27 cellular contexts compared by ENCODE assay signal in genomic region chrX:43679058-43679457, GRCh38. TPM values are rescaled to one million over a fixed set of nuclear protein-coding genes. Genes with fewer than 3 reads are reported as not detected.
A peak's percentile ranks its signal among the peaks of the same experiment; 100 is the strongest.
DNase-seq lines count a peak whose midpoint lies in the region; ATAC-seq, FAIRE-seq and TF ChIP-seq lines count a peak whose summit lies in the region.
"Had no signal": no experiment of that assay in that cellular context is flagged by ENCODE, and none has a peak within 500 bp of the region (broad histone marks: within the 10 kb centered on the region; RNA-seq: fewer than 3 reads in every experiment).

No MANE protein-coding gene starts in this region.

- BruUV-seq in MCF 10A (replicated peaks; lab: Mats Ljungman, UMichigan): no TSS peak
- BruUV-seq in mammary epithelial cell (replicated peaks; lab: Mats Ljungman, UMichigan): no TSS peak
- no TSS peak for BruUV-seq in HepG2 (replicated peaks; lab: Mats Ljungman, UMichigan)

- no peak for TF ChIP-seq RAD21 in HepG2 (CRISPR knock-in tag; IDR thresholded peaks at IDR 0.05)

- H3K4me3 Mint-ChIP-seq in MCF 10A (ENCODE audit: unreplicated experiment): no peak overlapping the region
- H3K4me3 Mint-ChIP-seq: CD14-positive monocyte; CD4-positive, alpha-beta T cell; CD8-positive, alpha-beta memory T cell; HFFc6 had no signal

- no peak overlapping the region for H3K27ac ChIP-seq in mammary epithelial cell (ENCODE audit: insufficient read depth, low read depth, low read length)
- peak overlapping the region; percentile 18 for H3K27ac ChIP-seq in HepG2 (ENCODE audit: extremely low read length, insufficient read depth, low read length)
- peak overlapping the region in 3 of 4 donors; percentile 26 to 69 (median 51) for H3K27ac ChIP-seq in transverse colon
- no peak overlapping the region for H3K27ac ChIP-seq in uterus
- H3K27ac ChIP-seq: 22Rv1; BLaER1 treated with 17β-estradiol and CSF1 and Interleukin-3, amounts not matched to agents 10 nM and 100 nM had no signal

- peaks cover 9% of the 10 kb centered on the region for H3K4me1 Mint-ChIP-seq in MCF 10A (ENCODE audit: insufficient read depth, unreplicated experiment)

- H3K36me3 Mint-ChIP-seq in MCF 10A (ENCODE audit: insufficient read depth, unreplicated experiment): peaks cover 10% of the 10 kb centered on the region
- H3K36me3 Mint-ChIP-seq: CD14-positive monocyte; CD8-positive, alpha-beta memory T cell had no signal

- WGBS in mammary epithelial cell (ENCODE audit: low coverage, missing lambda C conversion rate): 68% methylated on average over 3 of the region's 3 CpGs
- 49% methylated on average over 3 of the region's 3 CpGs for WGBS in HepG2 (ENCODE audit: low lambda C conversion rate)
- WGBS in transverse colon (ENCODE audit: low coverage in 1 of 2), 2 donors: 20 to 49% methylated on average over 1 to 3 of the region's 3 CpGs

- no peak overlapping the region for H2AFZ ChIP-seq in mammary epithelial cell (ENCODE audit: low read depth, low read length)
- H2AFZ ChIP-seq in HepG2 (ENCODE audit: low read length): no peak overlapping the region

- DNase-seq in MCF 10A (ENCODE audit: unreplicated experiment) (no peak), mammary epithelial cell (no peak), HepG2 (ENCODE audit: low spot score) (no peak), transverse colon (no peak), SHP77 (lab: John Stamatoyannopoulos, UW) (no peak), uterus (no peak)
- no peak for DNase-seq in activated CD8-positive, alpha-beta memory T cell treated with anti-CD3 and anti-CD28 coated beads, Interleukin-2, amount 50 U/mL, for 48 hours
- DNase-seq: ACHN; AML-193; BE2C; CD4-positive, alpha-beta T cell; CD8-positive, alpha-beta memory T cell; DMS 273 treated with DMSO at 0.1 percent for 48 hours; DMS79 treated with DMSO at 0.1 percent for 48 hours; GF-D8; GOT3; HFFc6 had no signal

- FAIRE-seq in islet of Langerhans (lab: Jason Lieb, UNC) (peak; percentile 43), HepG2 (lab: Jason Lieb, UNC) (no peak)
- FAIRE-seq: A204.1, D721Med, GM12891, GM18507, H54 had no signal

- in situ Hi-C loops in mammary epithelial cell (cut with MboI; ENCODE audit: low sequenced_read_pairs in 2 of 2): no loop called here
- in situ Hi-C loops in HepG2 (cut with HindIII; ENCODE audit: extremely low pct_ligation_motif_present, low pct_unique_long_range_greater_than_20kb): no loop called here
- in situ Hi-C loops in transverse colon (cut with MboI; ENCODE audit: low pct_ligation_motif_present in 1 of 4, low pct_unique_long_range_greater_than_20kb in 1 of 4, low sequenced_read_pairs in 3 of 4): no loop called here

- POLR2A ChIA-PET in MCF 10A (lab: Yijun Ruan, JAX): interaction anchor here (1.4 to 8.9 kb wide), 3 partner anchors 10 to 97 kb away, joined by 4 to 123 read pairs (median 27); partner anchors contain the start of gene MAOA
- POLR2A ChIA-PET in HepG2 (lab: Yijun Ruan, JAX): no interaction called here

- ATAC-seq in HepG2: no peak

- H3K36me3 ChIP-seq in mammary epithelial cell (ENCODE audit: insufficient read depth, low read length) (no peaks in the 10 kb centered on the region), HepG2 (replicated peaks in 1 of 2; ENCODE audit: control insufficient read depth in 1 of 2, insufficient read depth in 2 of 2, low read length in 2 of 2) (0 out of 5 replicates have a peak, but pooled peaks cover 0 to 3% of the 10 kb centered on the region in 2 experiments), transverse colon (no peaks in the 10 kb centered on the region), uterus (no peaks in the 10 kb centered on the region)
- H3K36me3 ChIP-seq: BE2C; BLaER1 treated with 17β-estradiol and CSF1 and Interleukin-3, amounts not matched to agents 10 nM and 100 nM; HAP-1 had no signal

- H3K4me1 ChIP-seq in mammary epithelial cell (ENCODE audit: insufficient read depth, low read length): no peaks in the 10 kb centered on the region
- peaks cover 51% of the 10 kb centered on the region for H3K4me1 ChIP-seq in HepG2 (ENCODE audit: insufficient read depth, low read length)
- H3K4me1 ChIP-seq in transverse colon: peaks cover 0 to 35% (median 6%) of the 10 kb centered on the region in 4 donors
- H3K4me1 ChIP-seq in uterus: no peaks in the 10 kb centered on the region
- H3K4me1 ChIP-seq: BE2C; BLaER1 treated with 17β-estradiol and CSF1 and Interleukin-3, amounts not matched to agents 10 nM and 100 nM; HAP-1 had no signal

- peaks cover 56% of the 10 kb centered on the region for H3K27me3 Mint-ChIP-seq in MCF 10A (ENCODE audit: insufficient read depth, unreplicated experiment)

- intact Hi-C loops in MCF 10A (cut with micrococcal nuclease): no loop called here
- intact Hi-C loops in mammary epithelial cell (cut with micrococcal nuclease): no loop called here
- intact Hi-C loops in HepG2 (cut with micrococcal nuclease; ENCODE audit: unreplicated experiment): no loop called here
- intact Hi-C loops in transverse colon (cut with DNase I; ENCODE audit: low total_unique reads): no loop called here
- intact Hi-C loops in uterus (cut with DNase I; ENCODE audit: low total_unique reads): no loop called here

- CTCF ChIA-PET in MCF 10A (lab: Yijun Ruan, JAX) (interaction anchor here (1.0 kb wide), 1 partner anchor 13 kb away, joined by 4 read pairs; no protein-coding TSS in a partner anchor), mammary epithelial cell (lab: Charles Lee; ENCODE audit: low non-redundant PET) (no interaction called here), HepG2 (lab: Yijun Ruan, JAX; ENCODE audit: low intra/inter-chr PET ratio, low total read pairs) (no interaction called here)

- H3K27ac Mint-ChIP-seq in MCF 10A (ENCODE audit: low read depth, unreplicated experiment): peak overlapping the region; percentile 69
- H3K27ac Mint-ChIP-seq: CD14-positive monocyte; CD4-positive, alpha-beta T cell; HFFc6 had no signal

- peaks cover 10% of the 10 kb centered on the region for H3K9me3 Mint-ChIP-seq in MCF 10A (ENCODE audit: unreplicated experiment)
- H3K9me3 Mint-ChIP-seq: CD4-positive, alpha-beta T cell; CD8-positive, alpha-beta memory T cell had no signal

- H3K9me3 ChIP-seq in mammary epithelial cell (replicated peaks; ENCODE audit: insufficient read depth, low read length) (no peaks in the 10 kb centered on the region), HepG2 (ENCODE audit: low read length) (no peaks in the 10 kb centered on the region), transverse colon (no peaks in the 10 kb centered on the region), uterus (no peaks in the 10 kb centered on the region)
- H3K9me3 ChIP-seq: BE2C; BLaER1 treated with 17β-estradiol and CSF1 and Interleukin-3, amounts not matched to agents 10 nM and 100 nM; HAP-1 had no signal

- H3K4me2 ChIP-seq in mammary epithelial cell (ENCODE audit: insufficient read depth, low read depth, low read length) (no peak overlapping the region), HepG2 (ENCODE audit: low read depth, low read length) (no peak overlapping the region)
- H3K4me2 ChIP-seq: BLaER1 treated with 17β-estradiol and CSF1 and Interleukin-3, amounts not matched to agents 10 nM and 100 nM had no signal

- H3K4me3 ChIP-seq in mammary epithelial cell (replicated peaks in 1 of 3; ENCODE audit: insufficient read depth in 1 of 3, low read depth in 2 of 3, low read length in 3 of 3): no peak overlapping the region
- H3K4me3 ChIP-seq in HepG2 (replicated peaks in 1 of 3; ENCODE audit: insufficient read depth in 1 of 3, low read depth in 2 of 3, low read length in 3 of 3): no peak overlapping the region
- no peak overlapping the region for H3K4me3 ChIP-seq in transverse colon
- H3K4me3 ChIP-seq in uterus: no peak overlapping the region
- H3K4me3 ChIP-seq: BLaER1 treated with 17β-estradiol and CSF1 and Interleukin-3, amounts not matched to agents 10 nM and 100 nM; HAP-1 had no signal

- TF ChIP-seq EP300 in HepG2 (IDR thresholded peaks at IDR 0.05; ENCODE audit: low read depth in 2 of 2, low read length in 2 of 2) (no peak), HepG2 (CRISPR knock-in tag; IDR thresholded peaks at IDR 0.05; ENCODE audit: borderline replicate concordance) (no peak), transverse colon (IDR thresholded peaks at IDR 0.05; ENCODE audit: low read depth) (no peak)

- H3K79me2 ChIP-seq in mammary epithelial cell (ENCODE audit: insufficient read depth, low read length) (no peaks in the 10 kb centered on the region), HepG2 (ENCODE audit: insufficient read depth, low read length) (no peaks in the 10 kb centered on the region)

- peaks cover 3% of the 10 kb centered on the region for H3K27me3 ChIP-seq in mammary epithelial cell (ENCODE audit: insufficient read depth, low read length)
- no peaks in the 10 kb centered on the region for H3K27me3 ChIP-seq in HepG2 (ENCODE audit: control insufficient read depth in 1 of 2, insufficient read depth in 2 of 2, low read length in 2 of 2)
- no peaks in the 10 kb centered on the region for H3K27me3 ChIP-seq in transverse colon
- H3K27me3 ChIP-seq in uterus: no peaks in the 10 kb centered on the region
- H3K27me3 ChIP-seq: BE2C had no signal

- no peak for TF ChIP-seq POLR2A in HepG2 (IDR thresholded peaks at IDR 0.05; ENCODE audit: insufficient read depth in 1 of 2, low read depth in 2 of 2, low read length in 2 of 2)
- TF ChIP-seq POLR2A in transverse colon (IDR thresholded peaks at IDR 0.05): no peak
- no peak for TF ChIP-seq POLR2A in uterus (IDR thresholded peaks at IDR 0.05)

- dilution Hi-C loops in mammary epithelial cell (cut with HindIII; ENCODE audit: low sequenced_read_pairs): no loop called here

- H4K20me1 ChIP-seq in mammary epithelial cell (ENCODE audit: insufficient read depth, low read length) (no peaks in the 10 kb centered on the region), HepG2 (ENCODE audit: insufficient read depth, low read length) (no peaks in the 10 kb centered on the region)
- H4K20me1 ChIP-seq: BLaER1 treated with 17β-estradiol and CSF1 and Interleukin-3, amounts not matched to agents 10 nM and 100 nM had no signal

- H3K9ac ChIP-seq in mammary epithelial cell (ENCODE audit: insufficient read depth, low read length) (no peak overlapping the region), HepG2 (ENCODE audit: insufficient read depth, low read depth, low read length) (no peak overlapping the region)
- H3K9ac ChIP-seq: BLaER1 treated with 17β-estradiol and CSF1 and Interleukin-3, amounts not matched to agents 10 nM and 100 nM had no signal

- TF ChIP-seq CTCF in MCF 10A (IDR thresholded peaks at IDR 0.05; ENCODE audit: unreplicated experiment): no peak
- no peak for TF ChIP-seq CTCF in mammary epithelial cell (conservative IDR thresholded peaks at IDR 0.05 in 1 of 2, IDR thresholded peaks at IDR 0.05 in 1 of 2; ENCODE audit: extremely low read depth in 1 of 2, insufficient read depth in 1 of 2, low read depth in 1 of 2, low read length in 2 of 2)
- no peak for TF ChIP-seq CTCF in HepG2 (CRISPR knock-in tag; IDR thresholded peaks at IDR 0.05)
- no peak for TF ChIP-seq CTCF in transverse colon (IDR thresholded peaks at IDR 0.05)
- TF ChIP-seq CTCF in uterus (IDR thresholded peaks at IDR 0.05): no peak

RNA-seq across cellular contexts. Expression of gene MAOA, which starts 23.0 kb away (rescaled TPM):
- total RNA-seq in MCF 10A (2022) (8.2 and 9.8 TPM in 2 replicates), mammary epithelial cell (10 to 100 TPM; 12.2 to 38.6 TPM), HepG2 (2016; rRNA removed; fragmentation: Illumina TruSeq; extraction: Trizol) (14.7 and 24.6 TPM in 2 replicates), transverse colon (100 to 1,000 TPM; 104 to 425 (median 289) TPM), uterus (10 to 100 TPM; 13.2 to 90.6 (median 67.1) TPM)
- polyA plus RNA-seq in mammary epithelial cell (26.0 TPM), HepG2 (2011; rRNA removed) (11.2 and 13.4 TPM in 2 replicates)
- polyA minus RNA-seq in mammary epithelial cell: 61.5 TPM
- 1.9 and 2.1 TPM in 2 replicates for total RNA-seq in HepG2 (2016; cell fraction: cytosol; rRNA removed; fragmentation: Illumina TruSeq; extraction: Trizol; ENCODE audit: low read depth)
- 16.3 and 20.8 TPM in 2 replicates for total RNA-seq in HepG2 (2016; cell fraction: insoluble cytoplasmic fraction; rRNA removed; fragmentation: Illumina TruSeq; extraction: Trizol)
- 6.2 and 7.1 TPM in 2 replicates for total RNA-seq in HepG2 (2016; cell fraction: membrane; rRNA removed; fragmentation: Illumina TruSeq; extraction: Trizol)
- total RNA-seq in HepG2 (2016; cell fraction: nucleus; rRNA removed; fragmentation: Illumina TruSeq; extraction: Trizol): 5.8 and 6.5 TPM in 2 replicates
- polyA plus RNA-seq in HepG2 (2011; cell fraction: cytosol; rRNA removed): 8.4 and 13.2 TPM in 2 replicates
- 4.1 and 5.5 TPM in 2 replicates for polyA plus RNA-seq in HepG2 (2011; cell fraction: nucleus; rRNA removed)
- 25.4 and 60.6 TPM in 2 replicates for polyA plus RNA-seq in HepG2 (2012)
- polyA plus RNA-seq in HepG2 (2016; cell fraction: cytosol; fragmentation: Illumina TruSeq; extraction: Trizol; ENCODE audit: low read depth): 2.4 and 3.0 TPM in 2 replicates
- 17.5 and 18.6 TPM in 2 replicates for polyA plus RNA-seq in HepG2 (2016; cell fraction: insoluble cytoplasmic fraction; fragmentation: Illumina TruSeq; extraction: Trizol; ENCODE audit: low read depth)
- polyA plus RNA-seq in HepG2 (2016; cell fraction: membrane; fragmentation: Illumina TruSeq; extraction: Trizol; ENCODE audit: low read depth): 3.6 and 5.3 TPM in 2 replicates
- polyA plus RNA-seq in HepG2 (2016; cell fraction: nucleus; fragmentation: Illumina TruSeq; extraction: Trizol; ENCODE audit: insufficient read depth, low read depth): 5.5 and 9.1 TPM in 2 replicates
- polyA minus RNA-seq in HepG2 (2011; rRNA and poly(A)+ RNA removed; ENCODE audit: low replicate concordance): 0.61 and 15.8 TPM in 2 replicates
- 12.3 and 16.6 TPM in 2 replicates for polyA minus RNA-seq in HepG2 (2011; cell fraction: cytosol; rRNA and poly(A)+ RNA removed)
- polyA minus RNA-seq in HepG2 (2011; cell fraction: nucleus; rRNA and poly(A)+ RNA removed): 8.5 and 12.2 TPM in 2 replicates
- total RNA-seq: CD4-positive, alpha-beta T cell had no signal

Comparison
In these comparisons a context has a peak if more than half of its experiments do, and no peak if none do; other contexts are left out.
1. H3K27ac ChIP-seq: peak in HepG2 (single experiment) and transverse colon (3 of 4); none in mammary epithelial cell (single experiment) and uterus (0 of 2).